36 cellular contexts compared by ENCODE assay signal in genomic region chr21:31624961-31625491, GRCh38.
"Had no signal": no experiment of that assay in that cellular context is flagged by ENCODE, and none has a peak within 500 bp of the region (broad histone marks: within the 10 kb centered on the region; RNA-seq: fewer than 3 reads in every experiment).

No MANE protein-coding gene starts in this region.

- ATAC-seq: activated CD4-positive, CD25-positive, alpha-beta regulatory T cell treated with anti-CD3 and anti-CD28 coated beads, Interleukin-2, amount 50 U/mL, for 24 hours; activated CD8-positive, alpha-beta T cell treated with anti-CD3 and anti-CD28 coated beads for 36 hours; activated naive CD8-positive, alpha-beta T cell treated with anti-CD3 and anti-CD28 coated beads, Interleukin-2, amount 50 U/mL, for 24 hours; foreskin keratinocyte; gastrocnemius medialis; heart left ventricle; T-cell had no signal

- H3K27ac ChIP-seq: adrenal gland, ascending aorta, breast epithelium, cardiac muscle cell, coronary artery, dorsolateral prefrontal cortex, esophagus muscularis mucosa, foreskin keratinocyte, gastrocnemius medialis, heart left ventricle, WERI-Rb-1 had no signal

- H3K4me1 ChIP-seq: ascending aorta, breast epithelium, foreskin keratinocyte, gastrocnemius medialis, heart left ventricle had no signal

- H3K4me3 ChIP-seq: adrenal gland, ascending aorta, breast epithelium, cardiac muscle cell, coronary artery, dorsolateral prefrontal cortex, esophagus muscularis mucosa, gastrocnemius medialis, heart left ventricle had no signal

- DNase-seq: activated B cell treated with CpG ODN at 0.5 μM for 24 hours; activated CD4-positive, alpha-beta T cell treated with anti-CD3 and anti-CD28 coated beads for 48 hours; activated CD4-positive, alpha-beta T cell treated with anti-CD3 and anti-CD28 coated beads, Interleukin-2, amount 50 U/mL, for 1 hour; activated CD4-positive, alpha-beta T cell treated with anti-CD3 and anti-CD28 coated beads, Interleukin-2, amount 50 U/mL, for 48 hours; activated CD8-positive, alpha-beta memory T cell treated with anti-CD3 and anti-CD28 coated beads for 24 hours; activated CD8-positive, alpha-beta T cell treated with anti-CD3 and anti-CD28 coated beads for 36 hours; activated gamma-delta T cell; activated naive CD4-positive, alpha-beta T cell; activated naive CD8-positive, alpha-beta T cell treated with anti-CD3 and anti-CD28 coated beads for 36 hours; activated naive CD8-positive, alpha-beta T cell treated with anti-CD3 and anti-CD28 coated beads, Interleukin-2, amount 50 U/mL, for 24 hours; activated T-cell treated with anti-CD3 and anti-CD28 coated beads, Interleukin-2, amount 50 U/mL, for 48 hours; amygdala; dorsolateral prefrontal cortex; effector memory CD4-positive, alpha-beta T cell; erythroblast; foreskin keratinocyte; gastrocnemius medialis; glutamatergic neuron; heart left ventricle; SW 1271; T-cell; T1000; WERI-Rb-1 had no signal

- H3K4me3 Mint-ChIP-seq: activated B cell treated with CpG ODN at 0.5 μM for 24 hours; activated CD8-positive, alpha-beta T cell treated with anti-CD3 and anti-CD28 coated beads for 36 hours; activated naive CD4-positive, alpha-beta T cell treated with anti-CD3 and anti-CD28 coated beads, Interleukin-2, amount 50 U/mL, for 24 hours; activated naive CD8-positive, alpha-beta T cell treated with anti-CD3 and anti-CD28 coated beads for 36 hours; activated naive CD8-positive, alpha-beta T cell treated with anti-CD3 and anti-CD28 coated beads, Interleukin-2, amount 50 U/mL, for 24 hours; activated T-helper 1 cell treated with anti-CD3 and anti-CD28 coated beads, Interleukin-12 subunit alpha, Interleukin-12 subunit beta, Interleukin-2, Interleukin-4 antibody, amounts not matched to agents 30 ng/mL and 10 ng/mL and 1 ng/mL, durations not matched to agents 14 hours and 24 hours and 36 hours; brain; central memory CD8-positive, alpha-beta T cell; dendritic cell treated with granulocyte-macrophage colony-stimulating factor and Interleukin-4, amounts not matched to agents 40 ng/mL and 50 ng/mL, for 4 days; T-cell; T-helper 1 cell treated with Interleukin-12 subunit alpha and Interleukin-12 subunit beta and Interleukin-4 antibody, amounts not matched to agents 30 μg/mL and 1 μg/mL, for 36 hours had no signal

- H3K27ac Mint-ChIP-seq: activated B cell treated with CpG ODN at 0.5 μM for 24 hours; activated CD8-positive, alpha-beta T cell treated with anti-CD3 and anti-CD28 coated beads for 36 hours; activated naive CD4-positive, alpha-beta T cell treated with anti-CD3 and anti-CD28 coated beads, Interleukin-2, amount 50 U/mL, for 24 hours; activated naive CD8-positive, alpha-beta T cell treated with anti-CD3 and anti-CD28 coated beads for 36 hours; activated naive CD8-positive, alpha-beta T cell treated with anti-CD3 and anti-CD28 coated beads, Interleukin-2, amount 50 U/mL, for 24 hours; activated T-helper 1 cell treated with anti-CD3 and anti-CD28 coated beads, Interleukin-12 subunit alpha, Interleukin-12 subunit beta, Interleukin-2, Interleukin-4 antibody, amounts not matched to agents 30 ng/mL and 10 ng/mL and 1 ng/mL, durations not matched to agents 14 hours and 24 hours and 36 hours; brain; dendritic cell treated with granulocyte-macrophage colony-stimulating factor and Interleukin-4, amounts not matched to agents 40 ng/mL and 50 ng/mL, for 4 days; T-cell; T-helper 1 cell treated with Interleukin-12 subunit alpha and Interleukin-12 subunit beta and Interleukin-4 antibody, amounts not matched to agents 30 μg/mL and 1 μg/mL, for 36 hours had no signal

- H3K27me3 Mint-ChIP-seq: activated B cell treated with CpG ODN at 0.5 μM for 24 hours; activated CD8-positive, alpha-beta T cell treated with anti-CD3 and anti-CD28 coated beads for 36 hours; activated naive CD4-positive, alpha-beta T cell treated with anti-CD3 and anti-CD28 coated beads, Interleukin-2, amount 50 U/mL, for 24 hours; activated naive CD8-positive, alpha-beta T cell treated with anti-CD3 and anti-CD28 coated beads for 36 hours; activated naive CD8-positive, alpha-beta T cell treated with anti-CD3 and anti-CD28 coated beads, Interleukin-2, amount 50 U/mL, for 24 hours; brain; dendritic cell treated with granulocyte-macrophage colony-stimulating factor and Interleukin-4, amounts not matched to agents 40 ng/mL and 50 ng/mL, for 4 days had no signal

- H3K9me3 ChIP-seq: adrenal gland, ascending aorta, breast epithelium, esophagus muscularis mucosa, gastrocnemius medialis, heart left ventricle had no signal

- H3K4me1 Mint-ChIP-seq: central memory CD8-positive, alpha-beta T cell had no signal

- H3K9me3 Mint-ChIP-seq: activated B cell treated with CpG ODN at 0.5 μM for 24 hours; activated CD8-positive, alpha-beta T cell treated with anti-CD3 and anti-CD28 coated beads for 36 hours; activated naive CD4-positive, alpha-beta T cell treated with anti-CD3 and anti-CD28 coated beads, Interleukin-2, amount 50 U/mL, for 24 hours; activated naive CD8-positive, alpha-beta T cell treated with anti-CD3 and anti-CD28 coated beads for 36 hours; activated naive CD8-positive, alpha-beta T cell treated with anti-CD3 and anti-CD28 coated beads, Interleukin-2, amount 50 U/mL, for 24 hours; activated T-helper 1 cell treated with anti-CD3 and anti-CD28 coated beads, Interleukin-12 subunit alpha, Interleukin-12 subunit beta, Interleukin-2, Interleukin-4 antibody, amounts not matched to agents 30 ng/mL and 10 ng/mL and 1 ng/mL, durations not matched to agents 14 hours and 24 hours and 36 hours; central memory CD8-positive, alpha-beta T cell; dendritic cell treated with granulocyte-macrophage colony-stimulating factor and Interleukin-4, amounts not matched to agents 40 ng/mL and 50 ng/mL, for 4 days; T-cell; T-helper 1 cell treated with Interleukin-12 subunit alpha and Interleukin-12 subunit beta and Interleukin-4 antibody, amounts not matched to agents 30 μg/mL and 1 μg/mL, for 36 hours had no signal

- H3K27me3 ChIP-seq: adrenal gland, ascending aorta, breast epithelium, cardiac muscle cell, dorsolateral prefrontal cortex, esophagus muscularis mucosa, foreskin keratinocyte, gastrocnemius medialis, heart left ventricle had no signal

- H3K36me3 ChIP-seq: adrenal gland, ascending aorta, breast epithelium, cardiac muscle cell, esophagus muscularis mucosa, gastrocnemius medialis, heart left ventricle, WERI-Rb-1 had no signal

- H3K36me3 Mint-ChIP-seq: activated naive CD4-positive, alpha-beta T cell treated with anti-CD3 and anti-CD28 coated beads, Interleukin-2, amount 50 U/mL, for 24 hours; activated naive CD8-positive, alpha-beta T cell treated with anti-CD3 and anti-CD28 coated beads for 36 hours; brain; T-cell had no signal
